Comparison of ENCODE assay signal across 7 cellular contexts in genomic region chr1:55213029-55213884, GRCh38. TPM values are rescaled to one million over a fixed set of nuclear protein-coding genes. Genes with fewer than 3 reads are reported as not detected.
A peak's percentile ranks its signal among the peaks of the same experiment; 100 is the strongest.
DNase-seq lines count a peak whose midpoint lies in the region; ATAC-seq and TF ChIP-seq lines count a peak whose summit lies in the region.

No MANE protein-coding gene starts in this region.

- ATAC-seq in gastrocnemius medialis: no peak

- H3K27me3 ChIP-seq in HAP-1 (ENCODE audit: low read depth) (no peaks in the 10 kb centered on the region), esophagus squamous epithelium (no peaks in the 10 kb centered on the region), gastrocnemius medialis (no peaks in the 10 kb centered on the region)

- H3K4me3 ChIP-seq in HAP-1 (peak overlapping the region; percentile 67), SK-N-MC (peak overlapping the region; percentile 97), esophagus squamous epithelium (peak overlapping the region; percentile 69 to 96 (median 86)), gastrocnemius medialis (peak overlapping the region; percentile 73 to 94 (median 90))

- in situ Hi-C loops in HAP-1 (cut with MboI; ENCODE audit: low sequenced_read_pairs): no loop called here
- in situ Hi-C loops in gastrocnemius medialis (cut with MboI; ENCODE audit: low sequenced_read_pairs in 4 of 4): no loop called here

- TF ChIP-seq CTCF in esophagus squamous epithelium (IDR thresholded peaks at IDR 0.05) (no peak), gastrocnemius medialis (IDR thresholded peaks at IDR 0.05 in 4 of 5, conservative IDR thresholded peaks at IDR 0.05 in 1 of 5) (no peak)

- no peaks in the 10 kb centered on the region for H3K36me3 ChIP-seq in HAP-1 (replicated peaks)
- peaks cover 4% of the 10 kb centered on the region; the same call in 1 of the 2 replicates for H3K36me3 ChIP-seq in SK-N-MC (ENCODE audit: insufficient read depth, low read length)
- H3K36me3 ChIP-seq in esophagus squamous epithelium: no peaks in the 10 kb centered on the region
- H3K36me3 ChIP-seq in gastrocnemius medialis: no peaks in the 10 kb centered on the region

- H3K9ac ChIP-seq in SK-N-MC (ENCODE audit: insufficient read length): peak overlapping the region; percentile 98

- H3K4me1 ChIP-seq in HAP-1 (peaks cover 33% of the 10 kb centered on the region), esophagus squamous epithelium (peaks cover 11 to 77% (median 21%) of the 10 kb centered on the region in 3 donors), gastrocnemius medialis (peaks cover 54 to 70% of the 10 kb centered on the region in 2 donors)

- intact Hi-C loops in esophagus squamous epithelium (cut with DNase I): no loop called here
- intact Hi-C loops in gastrocnemius medialis (cut with DNase I; ENCODE audit: low total_unique reads): no loop called here

- no peaks in the 10 kb centered on the region for H3K9me3 ChIP-seq in HAP-1
- H3K9me3 ChIP-seq in SK-N-MC (ENCODE audit: low read depth, low read length): no peaks in the 10 kb centered on the region
- H3K9me3 ChIP-seq in esophagus squamous epithelium: no peaks in the 10 kb centered on the region
- no peaks in the 10 kb centered on the region for H3K9me3 ChIP-seq in gastrocnemius medialis

- WGBS in esophagus squamous epithelium, 2 donors: 15 to 16% methylated on average over 11 of the region's 11 CpGs

- TF ChIP-seq POLR2A in esophagus squamous epithelium (IDR thresholded peaks at IDR 0.05): no peak
- no peak for TF ChIP-seq POLR2A in gastrocnemius medialis (IDR thresholded peaks at IDR 0.05)

- H3K27ac ChIP-seq in SK-N-MC (peak overlapping the region; percentile 37; the same call in 1 of the 2 replicates), esophagus squamous epithelium (peak overlapping the region; percentile 93 to 98 (median 95)), gastrocnemius medialis (peak overlapping the region; percentile 97 to 100 (median 99))

- DNase-seq in HAP-1 (ENCODE audit: low spot score in 2 of 2): peak in 1 of 2 experiments; percentile 32
- DNase-seq in SK-N-MC (ENCODE audit: low read depth, low spot score): no peak
- DNase-seq in esophagus squamous epithelium (lab: John Stamatoyannopoulos, UW): no peak
- no peak for DNase-seq in gastrocnemius medialis
- no peak for DNase-seq in NCI-H2081 treated with DMSO at 0.1 percent for 48 hours (lab: John Stamatoyannopoulos, UW)
- DNase-seq in NCI-H2107 (lab: John Stamatoyannopoulos, UW): no peak
- DNase-seq in dermis blood vessel endothelial cell: no peak

RNA-seq across cellular contexts. Expression of gene USP24, which starts 1.9 kb away (rescaled TPM):
- total RNA-seq in esophagus squamous epithelium (10 to 100 TPM; 21.8 to 47.1 (median 28.1) TPM), gastrocnemius medialis (100 to 1,000 TPM in 1 of 4 donors, 10 to 100 TPM in 3; 77.3 to 102 (median 90.8) TPM), dermis blood vessel endothelial cell (57.9 and 81.3 TPM in 2 replicates)

Comparison
In these comparisons a context has a peak if more than half of its experiments do, and no peak if none do; other contexts are left out.
1. H3K27ac ChIP-seq: peak in every context shown above with its lines; median percentile 99 in gastrocnemius medialis; 95 in esophagus squamous epithelium; 37 in SK-N-MC.